Comparison of ENCODE assay signal across 23 cellular contexts in the genomic region with DNA sequence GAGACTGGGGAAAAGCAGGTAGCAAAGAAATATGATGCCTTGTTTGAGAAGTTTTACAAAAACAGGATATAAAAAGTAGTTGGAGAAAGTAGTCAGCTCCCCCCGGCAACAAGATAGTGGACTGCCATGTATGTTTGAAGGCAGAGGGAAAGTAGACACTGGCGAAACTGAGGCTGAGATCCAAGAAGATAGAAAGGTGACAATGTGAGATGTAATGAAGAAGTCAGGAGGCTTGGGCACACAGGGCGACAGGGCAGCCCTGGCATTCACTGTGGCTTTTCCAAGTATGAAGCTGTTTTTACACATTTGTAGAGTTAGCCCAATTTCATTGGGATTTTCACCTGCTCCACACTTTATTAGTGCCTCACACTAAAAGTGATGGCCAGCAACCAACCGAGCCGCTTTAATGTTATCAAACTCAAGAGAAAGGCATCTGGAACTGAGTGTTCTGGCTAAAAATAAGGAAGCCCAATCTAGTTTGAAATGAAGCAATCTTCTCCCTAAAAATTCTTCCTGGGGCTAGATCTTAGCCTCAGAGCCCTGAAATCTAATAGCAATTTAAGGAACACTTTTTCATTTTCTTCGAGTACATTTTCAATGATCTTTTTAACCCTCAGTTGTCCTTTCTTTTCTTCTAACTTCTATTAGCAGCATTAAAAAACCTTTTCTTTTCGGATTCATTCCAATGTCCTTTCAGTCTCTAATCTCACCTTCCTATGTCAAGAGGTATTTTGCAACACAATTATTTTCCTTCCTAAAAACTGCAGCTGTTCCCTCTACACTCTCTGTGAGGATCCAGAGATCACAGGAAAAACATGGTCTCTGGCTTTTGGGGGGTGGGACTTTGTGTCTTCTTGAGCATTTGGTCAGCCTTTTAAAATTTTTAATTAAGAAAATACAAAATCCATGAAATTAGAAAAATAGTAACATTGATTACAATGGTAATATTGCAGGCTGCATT.
DNase-seq lines count a peak whose midpoint lies in the region; ATAC-seq and TF ChIP-seq lines count a peak whose summit lies in the region.
"Had no signal": no experiment of that assay in that cellular context is flagged by ENCODE, and none has a peak within 500 bp of the region (broad histone marks: within the 10 kb centered on the region; RNA-seq: fewer than 3 reads in every experiment).

No MANE protein-coding gene starts in this region.

- H3K36me3 ChIP-seq in body of pancreas (replicated peaks in 1 of 2; ENCODE audit: insufficient read depth in 1 of 2, low read depth in 2 of 2) (no peaks in the 10 kb centered on the region), right atrium auricular region (no peaks in the 10 kb centered on the region), sigmoid colon (no peaks in the 10 kb centered on the region)
- H3K36me3 ChIP-seq: MG63, right lobe of liver had no signal

- 39 to 42% methylated on average over 7 of the region's 7 CpGs for WGBS in body of pancreas, 2 donors
- 61 to 81% methylated on average over 7 of the region's 7 CpGs for WGBS in sigmoid colon, 2 donors

- H3K4me1 ChIP-seq in body of pancreas (peaks cover 20% of the 10 kb centered on the region), right atrium auricular region (peaks cover 0 to 24% of the 10 kb centered on the region in 2 donors), sigmoid colon (peaks cover 0 to 14% (median 6%) of the 10 kb centered on the region in 4 donors)

- in situ Hi-C loops in ACHN (cut with HindIII; ENCODE audit: low pct_ligation_motif_present, low pct_unique_long_range_greater_than_20kb, low sequenced_read_pairs) = no loop called here

- peak overlapping the region; percentile 41 for H3K27ac ChIP-seq in 22Rv1
- H3K27ac ChIP-seq in body of pancreas = peak overlapping the region in 2 of 4 donors; percentile 27 to 43
- peak overlapping the region; percentile 61 to 78 for H3K27ac ChIP-seq in right atrium auricular region
- H3K27ac ChIP-seq in sigmoid colon = peak overlapping the region in 2 of 4 donors; percentile 29 to 43
- H3K27ac ChIP-seq: right lobe of liver, SK-N-MC had no signal

- H3K4me3 ChIP-seq in body of pancreas = no peak overlapping the region
- H3K4me3 ChIP-seq in right atrium auricular region = no peak overlapping the region
- no peak overlapping the region for H3K4me3 ChIP-seq in sigmoid colon
- H3K4me3 ChIP-seq: MG63, right lobe of liver, SK-N-MC had no signal

- DNase-seq in body of pancreas (peak in 1 of 4 donors; percentile 9), right atrium auricular region (ENCODE audit: low spot score) (no peak), sigmoid colon (peak; percentile 57), ACHN (no peak), NCI-H2081 treated with DMSO at 0.1 percent for 48 hours (lab: John Stamatoyannopoulos, UW) (no peak), NCI-H1417 treated with DMSO at 0.1 percent for 48 hours (lab: John Stamatoyannopoulos, UW) (no peak)
- DNase-seq: activated CD4-positive, alpha-beta T cell treated with anti-CD3 and anti-CD28 coated beads, Interleukin-2, amount 10 ng/mL, durations not matched to agents 24 days and 14 days; activated naive CD4-positive, alpha-beta T cell treated with anti-CD3 and anti-CD28 coated beads, Interleukin-2, amount 10 ng/mL, durations not matched to agents 7 days and 5 days; activated T-cell treated with anti-CD3 and anti-CD28 coated beads, Interleukin-2, amount 50 U/mL, for 72 hours; anterior cingulate cortex; GDM1; HCEC 1CT; kidney; natural killer cell; NCI-H1694; NCI-H2227 treated with DMSO at 0.1 percent for 48 hours; substantia nigra had no signal

- H3K27me3 ChIP-seq in body of pancreas (no peaks in the 10 kb centered on the region), right atrium auricular region (no peaks in the 10 kb centered on the region), sigmoid colon (no peaks in the 10 kb centered on the region)
- H3K27me3 ChIP-seq: MG63, right lobe of liver had no signal

- no peak for TF ChIP-seq EP300 in sigmoid colon (IDR thresholded peaks at IDR 0.05)

- intact Hi-C loops in body of pancreas (cut with DNase I) (no loop called here), sigmoid colon (cut with DNase I) (no loop called here)

- ATAC-seq in body of pancreas = peak; percentile 45
- ATAC-seq in HG02885 (IDR thresholded peaks at IDR 0.05; ENCODE audit: poor library complexity, unreplicated experiment) = no peak
- ATAC-seq: activated T-cell treated with anti-CD3 and anti-CD28 coated beads, Interleukin-2, amount 50 U/mL, for 72 hours; natural killer cell; Panc1 had no signal

- no peak for TF ChIP-seq CTCF in 22Rv1 (IDR thresholded peaks at IDR 0.05)
- no peak for TF ChIP-seq CTCF in body of pancreas (IDR thresholded peaks at IDR 0.05)
- no peak for TF ChIP-seq CTCF in right atrium auricular region (IDR thresholded peaks at IDR 0.05)
- TF ChIP-seq CTCF in sigmoid colon (IDR thresholded peaks at IDR 0.05) = no peak

- H3K9me3 ChIP-seq in body of pancreas (no peaks in the 10 kb centered on the region), right atrium auricular region (no peaks in the 10 kb centered on the region), sigmoid colon (no peaks in the 10 kb centered on the region)
- H3K9me3 ChIP-seq: MG63, right lobe of liver had no signal

- no peak for TF ChIP-seq POLR2A in body of pancreas (IDR thresholded peaks at IDR 0.05)
- no peak for TF ChIP-seq POLR2A in sigmoid colon (IDR thresholded peaks at IDR 0.05)
